10 cellular contexts compared by ENCODE assay signal in the genomic region with DNA sequence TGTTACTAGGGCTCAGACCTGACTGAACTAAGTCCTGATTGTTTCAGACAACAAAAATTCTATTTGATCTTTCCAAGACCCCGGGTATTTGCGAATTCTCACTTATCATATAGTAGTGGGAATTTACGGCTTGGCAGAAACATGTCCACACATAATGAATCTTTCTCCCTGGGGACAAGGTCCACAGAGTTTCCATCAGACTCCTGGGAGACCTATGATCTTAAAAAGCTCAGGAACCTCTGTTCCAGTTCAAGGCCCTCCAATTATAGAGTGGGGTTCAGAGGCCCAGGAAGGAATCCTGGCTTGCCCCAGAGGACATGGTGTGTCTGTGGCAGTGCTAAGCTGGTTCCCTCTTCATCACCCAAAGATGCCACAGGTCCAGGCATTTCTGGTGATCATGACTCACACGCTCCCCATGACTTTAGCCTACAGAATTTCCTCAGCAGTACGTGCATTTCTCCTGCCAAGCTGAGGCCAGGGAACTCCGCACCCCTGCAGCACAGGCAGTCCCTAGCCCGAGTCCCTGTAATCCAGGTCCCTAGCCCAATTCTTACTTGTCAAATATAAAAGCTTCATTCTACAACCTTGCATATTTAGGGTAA. TPM values are rescaled to one million over a fixed set of nuclear protein-coding genes. Genes with fewer than 3 reads are reported as not detected.
A peak's percentile ranks its signal among the peaks of the same experiment; 100 is the strongest.
DNase-seq lines count a peak whose midpoint lies in the region; ATAC-seq, FAIRE-seq and TF ChIP-seq lines count a peak whose summit lies in the region.
"Had no signal": no experiment of that assay in that cellular context is flagged by ENCODE, and none has a peak within 500 bp of the region (broad histone marks: within the 10 kb centered on the region; RNA-seq: fewer than 3 reads in every experiment).

No MANE protein-coding gene starts in this region.

- no peak overlapping the region for H3K9ac ChIP-seq in kidney (ENCODE audit: low read length in 2 of 2)

- WGBS in thymus, result 89% methylated on average over 7 of the region's 7 CpGs

- H3K4me1 Mint-ChIP-seq in activated CD8-positive, alpha-beta memory T cell treated with anti-CD3 and anti-CD28 coated beads, Interleukin-2, amount 10 ng/mL, durations not matched to agents 7 days and 5 days, result peaks cover 84% of the 10 kb centered on the region
- H3K4me1 Mint-ChIP-seq in activated T-helper 17 cell treated with anti-CD3 and anti-CD28 coated beads, Interleukin-2, amount 50 U/mL, for 72 hours, result peaks cover 51% of the 10 kb centered on the region

- H3K9me3 Mint-ChIP-seq in activated CD8-positive, alpha-beta memory T cell treated with anti-CD3 and anti-CD28 coated beads, Interleukin-2, amount 10 ng/mL, durations not matched to agents 7 days and 5 days (ENCODE audit: low read depth), result no peaks in the 10 kb centered on the region
- H3K9me3 Mint-ChIP-seq in activated T-helper 17 cell treated with anti-CD3 and anti-CD28 coated beads, Interleukin-2, amount 50 U/mL, for 72 hours, result no peaks in the 10 kb centered on the region

- peak overlapping the region; percentile 73 for H3K4me3 Mint-ChIP-seq in activated CD8-positive, alpha-beta memory T cell treated with anti-CD3 and anti-CD28 coated beads, Interleukin-2, amount 10 ng/mL, durations not matched to agents 7 days and 5 days
- peak overlapping the region; percentile 87 for H3K4me3 Mint-ChIP-seq in activated T-helper 17 cell treated with anti-CD3 and anti-CD28 coated beads, Interleukin-2, amount 50 U/mL, for 72 hours

- peaks cover 32 to 38% of the 10 kb centered on the region in 2 donors for H3K4me1 ChIP-seq in kidney (ENCODE audit: control insufficient read depth in 1 of 2, insufficient read depth in 1 of 2, low read depth in 1 of 2, low read length in 2 of 2)
- H3K4me1 ChIP-seq in thymus (ENCODE audit: control insufficient read depth, insufficient read depth, low read length), result peaks cover 58% of the 10 kb centered on the region

- peak overlapping the region; percentile 96 for H3K27ac Mint-ChIP-seq in activated CD8-positive, alpha-beta memory T cell treated with anti-CD3 and anti-CD28 coated beads, Interleukin-2, amount 10 ng/mL, durations not matched to agents 7 days and 5 days
- peak overlapping the region; percentile 95 for H3K27ac Mint-ChIP-seq in activated T-helper 17 cell treated with anti-CD3 and anti-CD28 coated beads, Interleukin-2, amount 50 U/mL, for 72 hours

- peaks cover 31% of the 10 kb centered on the region for H3K36me3 Mint-ChIP-seq in activated CD8-positive, alpha-beta memory T cell treated with anti-CD3 and anti-CD28 coated beads, Interleukin-2, amount 10 ng/mL, durations not matched to agents 7 days and 5 days
- peaks cover 57% of the 10 kb centered on the region for H3K36me3 Mint-ChIP-seq in activated T-helper 17 cell treated with anti-CD3 and anti-CD28 coated beads, Interleukin-2, amount 50 U/mL, for 72 hours (ENCODE audit: low read depth)

- no peaks in the 10 kb centered on the region for H3K9me3 ChIP-seq in kidney (ENCODE audit: control insufficient read depth in 1 of 2, low read length in 2 of 2)
- no peaks in the 10 kb centered on the region for H3K9me3 ChIP-seq in thymus (ENCODE audit: control insufficient read depth)
- H3K9me3 ChIP-seq: heart right ventricle had no signal

- no peaks in the 10 kb centered on the region for H3K27me3 Mint-ChIP-seq in activated CD8-positive, alpha-beta memory T cell treated with anti-CD3 and anti-CD28 coated beads, Interleukin-2, amount 10 ng/mL, durations not matched to agents 7 days and 5 days
- no peaks in the 10 kb centered on the region for H3K27me3 Mint-ChIP-seq in activated T-helper 17 cell treated with anti-CD3 and anti-CD28 coated beads, Interleukin-2, amount 50 U/mL, for 72 hours

- intact Hi-C loops in kidney (cut with DNase I), result no loop called here

- CTCF ChIA-PET in activated CD8-positive, alpha-beta memory T cell treated with anti-CD3 and anti-CD28 coated beads, Interleukin-2, amount 10 ng/mL, durations not matched to agents 7 days and 5 days (lab: Charles Lee), result interaction anchor here (1.0 to 3.6 kb wide), 17 partner anchors 8 to 626 kb away, joined by 3 to 42 read pairs (median 5); partner anchors contain the start of gene RAPGEF1

- no peak for FAIRE-seq in kidney (lab: Jason Lieb, UNC)

- H3K36me3 ChIP-seq in kidney (ENCODE audit: control insufficient read depth in 1 of 2, insufficient read depth in 2 of 2, low read length in 2 of 2), result no peaks in the 10 kb centered on the region
- H3K36me3 ChIP-seq in thymus (ENCODE audit: control insufficient read depth, insufficient read depth), result no peaks in the 10 kb centered on the region
- H3K36me3 ChIP-seq: WERI-Rb-1 had no signal

- peak overlapping the region; percentile 49 to 53 for H3K27ac ChIP-seq in kidney (ENCODE audit: low read depth in 2 of 2, low read length in 2 of 2)
- H3K27ac ChIP-seq in thymus (ENCODE audit: low read depth), result peak overlapping the region; percentile 92
- H3K27ac ChIP-seq: WERI-Rb-1 had no signal

- DNase-seq in activated CD8-positive, alpha-beta memory T cell treated with anti-CD3 and anti-CD28 coated beads, Interleukin-2, amount 10 ng/mL, durations not matched to agents 7 days and 5 days, result peak; percentile 61
- no peak for DNase-seq in activated CD8-positive, alpha-beta memory T cell treated with anti-CD3 and anti-CD28 coated beads for 24 hours
- DNase-seq in kidney, result peak; percentile 7
- DNase-seq in LoVo (ENCODE audit: low spot score), result no peak
- DNase-seq: heart right ventricle, WERI-Rb-1 had no signal

- no peaks in the 10 kb centered on the region for H3K27me3 ChIP-seq in thymus (ENCODE audit: control insufficient read depth, insufficient read depth)
- H3K27me3 ChIP-seq: heart right ventricle had no signal

- TF ChIP-seq CTCF in kidney (IDR thresholded peaks at IDR 0.05; ENCODE audit: borderline replicate concordance, extremely low read depth, insufficient read depth), result no peak

- peak overlapping the region in 1 of 2 donors; percentile 8 for H3K4me3 ChIP-seq in kidney (ENCODE audit: low read length in 2 of 2)
- no peak overlapping the region for H3K4me3 ChIP-seq in thymus (ENCODE audit: low read length)
- H3K4me3 ChIP-seq: heart right ventricle had no signal

- peak; percentile 6 for ATAC-seq in activated CD8-positive, alpha-beta memory T cell treated with anti-CD3 and anti-CD28 coated beads, Interleukin-2, amount 10 ng/mL, durations not matched to agents 7 days and 5 days
- ATAC-seq in activated T-helper 17 cell treated with anti-CD3 and anti-CD28 coated beads, Interleukin-2, amount 50 U/mL, for 72 hours (replicated peaks), result peak; percentile 21
- no peak for ATAC-seq in HG02623 (IDR thresholded peaks at IDR 0.05; ENCODE audit: unreplicated experiment)
- ATAC-seq in GM18861 (IDR thresholded peaks at IDR 0.05; ENCODE audit: unreplicated experiment), result no peak

RNA-seq across cellular contexts. Expression of gene RAPGEF1, which starts 12.6 kb away (rescaled TPM):
- total RNA-seq in activated CD8-positive, alpha-beta memory T cell treated with anti-CD3 and anti-CD28 coated beads, Interleukin-2, amount 10 ng/mL, durations not matched to agents 7 days and 5 days, result 100 to 1,000 TPM; 187 to 215 TPM
- total RNA-seq in activated T-helper 17 cell treated with anti-CD3 and anti-CD28 coated beads, Interleukin-2, amount 50 U/mL, for 72 hours, result 100 to 1,000 TPM; 147 to 167 TPM
- total RNA-seq in kidney, result 79.7 TPM
- polyA plus RNA-seq in kidney (ENCODE audit: insufficient read depth, low read depth, low replicate concordance), result 15.5 TPM
- 25.9 TPM for polyA plus RNA-seq in thymus

Comparison
In these comparisons a context has a peak if more than half of its experiments do, and no peak if none do; other contexts are left out.
1. DNase-seq: peak in activated CD8-positive, alpha-beta memory T cell treated with anti-CD3 and anti-CD28 coated beads, Interleukin-2, amount 10 ng/mL, durations not matched to agents 7 days and 5 days (single experiment) and kidney (single experiment); none in activated CD8-positive, alpha-beta memory T cell treated with anti-CD3 and anti-CD28 coated beads for 24 hours (single experiment) and LoVo (single experiment).
2. ATAC-seq: peak in activated CD8-positive, alpha-beta memory T cell treated with anti-CD3 and anti-CD28 coated beads, Interleukin-2, amount 10 ng/mL, durations not matched to agents 7 days and 5 days (single experiment) and activated T-helper 17 cell treated with anti-CD3 and anti-CD28 coated beads, Interleukin-2, amount 50 U/mL, for 72 hours (single experiment); none in HG02623 (single experiment) and GM18861 (single experiment).